Comparison of ENCODE assay signal across 27 cellular contexts in genomic region chr10:24596531-24596930, GRCh38.
"Had no signal": no experiment of that assay in that cellular context is flagged by ENCODE, and none has a peak within 500 bp of the region (broad histone marks: within the 10 kb centered on the region; RNA-seq: fewer than 3 reads in every experiment).

No MANE protein-coding gene starts in this region.

- H3K27ac Mint-ChIP-seq: effector memory CD8-positive, alpha-beta T cell; endodermal cell; mesothelial cell of epicardium; naive B cell had no signal

- DNase-seq: dermis blood vessel endothelial cell; effector CD8-positive, alpha-beta T cell; effector memory CD8-positive, alpha-beta T cell; endodermal cell; erythroblast; esophagus squamous epithelium; foreskin fibroblast; foreskin melanocyte; gastrocnemius medialis; glutamatergic neuron; head of caudate nucleus; heart right ventricle; hippocampal formation; left cardiac atrium; left lung; left ventricle myocardium superior; lower lobe of right lung; mesenchymal stem cell; mucosa of descending colon; naive B cell had no signal

- H3K4me1 Mint-ChIP-seq: mesothelial cell of epicardium, naive B cell had no signal

- H3K27me3 ChIP-seq: esophagus squamous epithelium, gastrocnemius medialis, heart right ventricle, left lung had no signal

- H3K9me3 Mint-ChIP-seq: effector memory CD8-positive, alpha-beta T cell; endodermal cell; mesothelial cell of epicardium; naive B cell had no signal

- H3K27ac ChIP-seq: coronary artery, epithelial cell of prostate, esophagus squamous epithelium, gastrocnemius medialis, heart right ventricle, left lung, lower lobe of right lung had no signal

- ATAC-seq: effector memory CD8-positive, alpha-beta T cell; esophagus mucosa; gastrocnemius medialis; heart right ventricle; left cardiac atrium; left lung; left ventricle myocardium superior; lower lobe of right lung; mucosa of descending colon had no signal

- H3K4me3 Mint-ChIP-seq: effector memory CD8-positive, alpha-beta T cell; endodermal cell; mesothelial cell of epicardium; naive B cell had no signal

- H3K4me1 ChIP-seq: esophagus squamous epithelium, heart right ventricle, left lung, lower lobe of right lung had no signal

- H3K4me3 ChIP-seq: coronary artery, esophagus squamous epithelium, gastrocnemius medialis, heart right ventricle, left lung, lower lobe of right lung, mucosa of descending colon had no signal

- FAIRE-seq: endometrium, islet of Langerhans, keratinocyte had no signal

- H3K9me3 ChIP-seq: esophagus squamous epithelium, gastrocnemius medialis, heart right ventricle, left lung, lower lobe of right lung, mucosa of descending colon had no signal

- H3K27me3 Mint-ChIP-seq: effector memory CD8-positive, alpha-beta T cell; naive B cell had no signal
